Comparison of ENCODE assay signal across 9 cellular contexts in genomic region chr20:50844430-50845100, GRCh38.
A peak's percentile ranks its signal among the peaks of the same experiment; 100 is the strongest.
DNase-seq lines count a peak whose midpoint lies in the region; ATAC-seq and TF ChIP-seq lines count a peak whose summit lies in the region.
"Had no signal": no experiment of that assay in that cellular context is flagged by ENCODE, and none has a peak within 500 bp of the region (broad histone marks: within the 10 kb centered on the region; RNA-seq: fewer than 3 reads in every experiment).

No MANE protein-coding gene starts in this region.

- peak; percentile 90 for ATAC-seq in HG03521 (IDR thresholded peaks at IDR 0.05; ENCODE audit: unreplicated experiment)

- TF ChIP-seq CTCF in GM20000 (IDR thresholded peaks at IDR 0.05; ENCODE audit: extremely low read depth, missing control alignments) = no peak
- no peak for TF ChIP-seq CTCF in retinal pigment epithelial cell (conservative IDR thresholded peaks at IDR 0.05; ENCODE audit: low read depth, low read length)

- H3K4me3 ChIP-seq in retinal pigment epithelial cell (ENCODE audit: low read length) = no peak overlapping the region
- H3K4me3 ChIP-seq: lower lobe of right lung had no signal

- DNase-seq in EL (peak; percentile 80), GM20000 (ENCODE audit: low spot score) (peak; percentile 86), retinal pigment epithelial cell (ENCODE audit: low read depth) (peak; percentile 80), iPS-NIHi11 (ENCODE audit: low spot score) (no peak), NCI-H524 treated with DMSO at 0.1 percent for 48 hours (lab: John Stamatoyannopoulos, UW) (no peak), NCI-H446 treated with DMSO at 0.1 percent for 48 hours (lab: John Stamatoyannopoulos, UW) (no peak)
- DNase-seq in activated gamma-delta T cell treated with anti-CD3 and anti-CD28 coated beads, Interleukin-2, amount 50 U/mL, for 16 hours (ENCODE audit: low read depth) = peak; percentile 29
- DNase-seq: lower lobe of right lung had no signal

Comparison
In these comparisons a context has a peak if more than half of its experiments do, and no peak if none do; other contexts are left out.
1. DNase-seq: peak in EL (single experiment), GM20000 (single experiment), activated gamma-delta T cell treated with anti-CD3 and anti-CD28 coated beads, Interleukin-2, amount 50 U/mL, for 16 hours (single experiment) and retinal pigment epithelial cell (single experiment); none in iPS-NIHi11 (single experiment), NCI-H524 treated with DMSO at 0.1 percent for 48 hours (single experiment) and NCI-H446 treated with DMSO at 0.1 percent for 48 hours (single experiment).